In genomic region chr5:176614805-176615478, GRCh38 we compare ENCODE assay signal across 2 cellular contexts.
TF ChIP-seq lines count a peak whose summit lies in the region.

No MANE protein-coding gene starts in this region.

TF ChIP-seq in HCT116, 20 proteins besides CTCF, POLR2A, EP300 and RAD21:
- TF ChIP-seq EGR1 (IDR thresholded peaks at IDR 0.05; ENCODE audit: low read depth) (no peak), FOSL1 (IDR thresholded peaks at IDR 0.05; ENCODE audit: low read depth) (peak; percentile 89)

TF ChIP-seq in endothelial cell of umbilical vein, 7 proteins besides CTCF, POLR2A, EP300 and RAD21:
- TF ChIP-seq JUN (IDR thresholded peaks at IDR 0.05; ENCODE audit: borderline replicate concordance, insufficient read depth, insufficient read length, low read depth), result peak; percentile 61
- TF ChIP-seq FOS (IDR thresholded peaks at IDR 0.05; ENCODE audit: borderline replicate concordance, insufficient read depth, low read length), result peak; percentile 87
- TF ChIP-seq EZH2 (IDR thresholded peaks at IDR 0.05; ENCODE audit: borderline replicate concordance, low read depth, low read length, severe bottlenecking), result no peak
- peak; percentile 82 for TF ChIP-seq POLR2AphosphoS5 (IDR thresholded peaks at IDR 0.05; ENCODE audit: insufficient read depth, low read depth, low read length)
